Comparison of ENCODE assay signal across 16 cellular contexts in the genomic region with DNA sequence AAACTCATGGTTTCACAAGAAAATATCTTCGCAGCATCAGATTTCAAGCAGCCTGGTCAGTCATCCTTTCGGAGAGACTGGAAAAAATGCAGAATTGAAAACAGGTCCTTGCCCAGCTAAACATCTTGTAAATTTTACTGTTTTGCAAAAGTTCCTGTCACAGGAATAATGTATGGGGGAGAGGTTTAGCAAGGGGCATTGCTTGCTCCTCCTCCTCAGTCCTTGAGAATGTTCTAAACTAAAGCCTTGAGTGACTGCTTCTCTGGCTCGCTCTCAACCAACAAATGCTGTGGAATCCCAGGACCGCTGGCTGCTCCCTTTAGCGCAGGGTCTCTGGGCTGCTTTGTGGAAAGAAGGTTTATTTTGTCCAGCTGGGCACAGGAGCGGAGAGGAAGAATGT. TPM values are rescaled to one million over a fixed set of nuclear protein-coding genes. Genes with fewer than 3 reads are reported as not detected.
DNase-seq lines count a peak whose midpoint lies in the region; ATAC-seq, FAIRE-seq and TF ChIP-seq lines count a peak whose summit lies in the region.
"Had no signal": no experiment of that assay in that cellular context is flagged by ENCODE, and none has a peak within 500 bp of the region (broad histone marks: within the 10 kb centered on the region; RNA-seq: fewer than 3 reads in every experiment).

No MANE protein-coding gene starts in this region.

- FAIRE-seq in RCC 7860 (lab: Jason Lieb, UNC) = no peak
- FAIRE-seq: GM12892, K562, TTC549 had no signal

- CTCF ChIA-PET in AG04450 (lab: Charles Lee) = interaction anchor here (0.6 to 1.8 kb wide), 3 partner anchors 59 to 110 kb away, joined by 3 to 5 read pairs (median 3); no protein-coding TSS in a partner anchor

- H3K4me1 ChIP-seq in effector memory CD4-positive, alpha-beta T cell (ENCODE audit: control insufficient read depth, insufficient read depth, low read length, poor library complexity, severe bottlenecking) = no peaks in the 10 kb centered on the region

- H3K9me3 Mint-ChIP-seq in osteocyte (ENCODE audit: unreplicated experiment) = no peaks in the 10 kb centered on the region

- H3K4me1 Mint-ChIP-seq in osteocyte (ENCODE audit: unreplicated experiment) = peaks cover 33% of the 10 kb centered on the region

- H3K9me3 ChIP-seq in AG04450 (ENCODE audit: control insufficient read depth, insufficient read depth, low read length) = peaks cover 5% of the 10 kb centered on the region; the same call in 1 of the 2 replicates
- no peaks in the 10 kb centered on the region for H3K9me3 ChIP-seq in effector memory CD4-positive, alpha-beta T cell (ENCODE audit: control insufficient read depth, low read length)
- H3K9me3 ChIP-seq: tibial nerve had no signal

- TF ChIP-seq CTCF in AG04450 (IDR thresholded peaks at IDR 0.05; ENCODE audit: low read depth, low read length) = no peak
- no peak for TF ChIP-seq CTCF in fibroblast of mammary gland (conservative IDR thresholded peaks at IDR 0.05; ENCODE audit: control insufficient read depth, insufficient read depth, low read depth, low read length)
- TF ChIP-seq CTCF in osteocyte (IDR thresholded peaks at IDR 0.05) = no peak

- no peaks in the 10 kb centered on the region for H3K36me3 ChIP-seq in effector memory CD4-positive, alpha-beta T cell (ENCODE audit: control insufficient read depth, insufficient read depth, low read length)
- H3K36me3 ChIP-seq in H7 (replicated peaks; ENCODE audit: control insufficient read depth, insufficient read depth, low read length) = no peaks in the 10 kb centered on the region
- H3K36me3 ChIP-seq: tibial nerve had no signal

- DNase-seq in AG04450 (ENCODE audit: low read depth, low spot score) (peak; percentile 32), fibroblast of mammary gland (ENCODE audit: low read depth) (peak; percentile 40), osteocyte (ENCODE audit: extremely low spot score, unreplicated experiment) (no peak), RCC 7860 (ENCODE audit: low spot score) (no peak), HK-2 (ENCODE audit: unreplicated experiment) (no peak), H7 (no peak)
- DNase-seq in effector memory CD4-positive, alpha-beta T cell = no peak
- DNase-seq: activated naive CD4-positive, alpha-beta T cell; foreskin melanocyte; NCI-H187 had no signal

- H3K27ac Mint-ChIP-seq in osteocyte (ENCODE audit: unreplicated experiment) = peak overlapping the region; percentile 36

- H3K27me3 ChIP-seq in AG04450 (ENCODE audit: control insufficient read depth, insufficient read depth, low read length) (no peaks in the 10 kb centered on the region), H7 (ENCODE audit: control insufficient read depth, insufficient read depth, low read length) (no peaks in the 10 kb centered on the region)
- H3K27me3 ChIP-seq in effector memory CD4-positive, alpha-beta T cell (replicated peaks; ENCODE audit: control insufficient read depth, insufficient read depth, low read length, poor library complexity, severe bottlenecking) = no peaks in the 10 kb centered on the region
- H3K27me3 ChIP-seq: tibial nerve had no signal

- peak overlapping the region; percentile 4; the same call in 1 of the 2 replicates for H3K4me3 ChIP-seq in AG04450 (ENCODE audit: low read depth, low read length)
- H3K4me3 ChIP-seq in fibroblast of mammary gland (ENCODE audit: control insufficient read depth, low read depth, low read length) = no peak overlapping the region
- H3K4me3 ChIP-seq in effector memory CD4-positive, alpha-beta T cell (ENCODE audit: insufficient read depth, low read depth, low read length, poor library complexity, severe bottlenecking) = no peak overlapping the region
- H3K4me3 ChIP-seq in H7 (ENCODE audit: insufficient read depth, low read depth, low read length) = no peak overlapping the region
- H3K4me3 ChIP-seq: K562, tibial nerve had no signal

- no peaks in the 10 kb centered on the region for H3K36me3 Mint-ChIP-seq in osteocyte (ENCODE audit: unreplicated experiment)

- no peak overlapping the region for H3K4me3 Mint-ChIP-seq in osteocyte (ENCODE audit: unreplicated experiment)

- no peaks in the 10 kb centered on the region for H3K27me3 Mint-ChIP-seq in osteocyte (ENCODE audit: unreplicated experiment)

- ATAC-seq in SK-N-SH treated with all-trans-retinoic acid at 6 μM for 48 hours = peak; percentile 58
- ATAC-seq: K562 had no signal

- POLR2A ChIA-PET in AG04450 (lab: Yijun Ruan, JAX) = interaction anchor here (0.6 to 1.3 kb wide), 2 partner anchors 46 to 55 kb away, joined by 3 to 4 read pairs; no protein-coding TSS in a partner anchor

- H3K27ac ChIP-seq in AG04450 (ENCODE audit: low read depth, low read length) = peak overlapping the region; percentile 73
- no peak overlapping the region for H3K27ac ChIP-seq in effector memory CD4-positive, alpha-beta T cell (ENCODE audit: insufficient read depth, low read length, poor library complexity, severe bottlenecking)

TF ChIP-seq in SK-N-SH treated with all-trans-retinoic acid at 6 μM for 48 hours, 23 proteins besides CTCF, POLR2A, EP300 and RAD21:
- TF ChIP-seq BACH2 (CRISPR knock-in tag; IDR thresholded peaks at IDR 0.05; ENCODE audit: borderline replicate concordance) = no peak
- TF ChIP-seq OSR1 (CRISPR knock-in tag; IDR thresholded peaks at IDR 0.05) = no peak
- TF ChIP-seq PPARA (CRISPR knock-in tag; IDR thresholded peaks at IDR 0.05; ENCODE audit: borderline replicate concordance) = no peak
- no peak for TF ChIP-seq TCF4 (CRISPR knock-in tag; IDR thresholded peaks at IDR 0.05; ENCODE audit: borderline replicate concordance)
- no peak for TF ChIP-seq TOX (CRISPR knock-in tag; IDR thresholded peaks at IDR 0.05; ENCODE audit: borderline replicate concordance)
- no peak for TF ChIP-seq ZNF8 (CRISPR knock-in tag; IDR thresholded peaks at IDR 0.05)
- TF ChIP-seq ZNF70 (CRISPR knock-in tag; IDR thresholded peaks at IDR 0.05) = no peak
- TF ChIP-seq SNAI2 (CRISPR knock-in tag; IDR thresholded peaks at IDR 0.05) = no peak
- no peak for TF ChIP-seq ZFP30 (CRISPR knock-in tag; IDR thresholded peaks at IDR 0.05)
- TF ChIP-seq ISL1 (CRISPR knock-in tag; IDR thresholded peaks at IDR 0.05) = no peak
- TF ChIP-seq, protein P1, sequence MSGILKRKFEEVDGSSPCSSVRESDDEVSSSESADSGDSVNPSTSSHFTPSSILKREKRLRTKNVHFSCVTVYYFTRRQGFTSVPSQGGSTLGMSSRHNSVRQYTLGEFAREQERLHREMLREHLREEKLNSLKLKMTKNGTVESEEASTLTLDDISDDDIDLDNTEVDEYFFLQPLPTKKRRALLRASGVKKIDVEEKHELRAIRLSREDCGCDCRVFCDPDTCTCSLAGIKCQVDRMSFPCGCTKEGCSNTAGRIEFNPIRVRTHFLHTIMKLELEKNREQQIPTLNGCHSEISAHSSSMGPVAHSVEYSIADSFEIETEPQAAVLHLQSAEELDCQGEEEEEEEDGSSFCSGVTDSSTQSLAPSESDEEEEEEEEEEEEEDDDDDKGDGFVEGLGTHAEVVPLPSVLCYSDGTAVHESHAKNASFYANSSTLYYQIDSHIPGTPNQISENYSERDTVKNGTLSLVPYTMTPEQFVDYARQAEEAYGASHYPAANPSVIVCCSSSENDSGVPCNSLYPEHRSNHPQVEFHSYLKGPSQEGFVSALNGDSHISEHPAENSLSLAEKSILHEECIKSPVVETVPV (CRISPR knock-in tag; IDR thresholded peaks at IDR 0.05) = no peak

RNA-seq across cellular contexts. Expression of a gene that starts 33.7 kb away (rescaled TPM):
- polyA plus RNA-seq in AG04450 (2011; rRNA removed) = 0.09 and 0.36 TPM in 2 replicates
- polyA minus RNA-seq in AG04450 (2011; rRNA and poly(A)+ RNA removed) = 0.30 TPM in 1 of 2 replicates, not detected in the other
- not detected in 2 replicates for total RNA-seq in osteocyte
- total RNA-seq in H7 (2014; rRNA removed; shearing (Covaris generic)) = 0.52 and 0.83 TPM in 2 replicates

RNA-seq across cellular contexts. Expression of a gene that starts 59.8 kb away (rescaled TPM):
- 25.5 and 28.6 TPM in 2 replicates for polyA plus RNA-seq in AG04450 (2011; rRNA removed)
- polyA minus RNA-seq in AG04450 (2011; rRNA and poly(A)+ RNA removed) = 9.0 and 13.6 TPM in 2 replicates
- 0.81 and 0.86 TPM in 2 replicates for total RNA-seq in osteocyte
- total RNA-seq in H7 (2014; rRNA removed; shearing (Covaris generic)) = 9.8 and 11.9 TPM in 2 replicates
- total RNA-seq: activated CD8-positive, alpha-beta memory T cell treated with anti-CD3 and anti-CD28 coated beads for 36 hours had no signal

Comparison
In these comparisons a context has a peak if more than half of its experiments do, and no peak if none do; other contexts are left out.
1. DNase-seq: peak in AG04450 (single experiment) and fibroblast of mammary gland (single experiment); none in osteocyte (single experiment), RCC 7860 (single experiment), HK-2 (single experiment), effector memory CD4-positive, alpha-beta T cell (0 of 3) and H7 (single experiment).